In genomic region chr7:132181946-132182685, GRCh38 we compare ENCODE assay signal across 1 cellular context.
TF ChIP-seq lines count a peak whose summit lies in the region.

No MANE protein-coding gene starts in this region.

TF ChIP-seq in H1, 55 proteins besides CTCF, POLR2A, EP300 and RAD21 (continued from another document):
- no peak for TF ChIP-seq MAX (IDR thresholded peaks at IDR 0.05)
- no peak for TF ChIP-seq JUN (IDR thresholded peaks at IDR 0.05; ENCODE audit: low read depth, low read length)
- no peak for TF ChIP-seq RNF2 (IDR thresholded peaks at IDR 0.05; ENCODE audit: borderline replicate concordance, low read depth, low read length, missing control alignments, poor library complexity, severe bottlenecking)
- TF ChIP-seq, protein P1, sequence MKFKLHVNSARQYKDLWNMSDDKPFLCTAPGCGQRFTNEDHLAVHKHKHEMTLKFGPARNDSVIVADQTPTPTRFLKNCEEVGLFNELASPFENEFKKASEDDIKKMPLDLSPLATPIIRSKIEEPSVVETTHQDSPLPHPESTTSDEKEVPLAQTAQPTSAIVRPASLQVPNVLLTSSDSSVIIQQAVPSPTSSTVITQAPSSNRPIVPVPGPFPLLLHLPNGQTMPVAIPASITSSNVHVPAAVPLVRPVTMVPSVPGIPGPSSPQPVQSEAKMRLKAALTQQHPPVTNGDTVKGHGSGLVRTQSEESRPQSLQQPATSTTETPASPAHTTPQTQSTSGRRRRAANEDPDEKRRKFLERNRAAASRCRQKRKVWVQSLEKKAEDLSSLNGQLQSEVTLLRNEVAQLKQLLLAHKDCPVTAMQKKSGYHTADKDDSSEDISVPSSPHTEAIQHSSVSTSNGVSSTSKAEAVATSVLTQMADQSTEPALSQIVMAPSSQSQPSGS (IDR thresholded peaks at IDR 0.05; ENCODE audit: low read length): no peak
- TF ChIP-seq RXRA (IDR thresholded peaks at IDR 0.05; ENCODE audit: insufficient read depth, low read depth, low read length): no peak
- no peak for TF ChIP-seq CHD1 (IDR thresholded peaks at IDR 0.05; ENCODE audit: low read depth, low read length)
- no peak for TF ChIP-seq KDM1A (IDR thresholded peaks at IDR 0.05; ENCODE audit: borderline replicate concordance, low read length)
- TF ChIP-seq SRF (IDR thresholded peaks at IDR 0.05; ENCODE audit: low read depth, low read length): no peak
- TF ChIP-seq GTF2F1 (IDR thresholded peaks at IDR 0.05; ENCODE audit: borderline replicate concordance, low read depth, low read length): no peak
- no peak for TF ChIP-seq CEBPB (IDR thresholded peaks at IDR 0.05; ENCODE audit: low read depth, low read length)
- no peak for TF ChIP-seq TEAD4 (IDR thresholded peaks at IDR 0.05; ENCODE audit: low read depth, low read length)
- no peak for TF ChIP-seq PHF8 (conservative IDR thresholded peaks at IDR 0.05; ENCODE audit: low read depth, low read length)
- no peak for TF ChIP-seq SIRT6 (IDR thresholded peaks at IDR 0.05; ENCODE audit: low read length)
